Comparison of ENCODE assay signal across 13 cellular contexts in the genomic region with DNA sequence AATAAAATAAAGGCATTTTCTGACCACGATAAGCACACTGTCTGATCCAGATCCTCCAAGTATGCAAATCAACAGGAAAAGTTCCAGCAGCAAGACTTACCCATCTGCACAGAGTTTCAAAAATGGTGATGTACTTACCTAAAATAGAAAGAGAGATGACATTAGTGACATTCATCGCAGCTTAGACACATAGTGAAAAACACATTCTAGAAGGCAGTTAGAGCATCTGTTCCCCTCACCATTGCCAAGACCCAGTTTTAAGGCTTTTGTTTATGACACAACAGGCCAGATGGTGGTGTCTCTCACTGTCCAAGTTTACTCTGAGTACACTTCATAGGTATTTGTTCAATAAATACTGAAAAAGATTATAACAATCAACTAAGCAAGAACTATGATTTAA.
DNase-seq lines count a peak whose midpoint lies in the region; ATAC-seq and TF ChIP-seq lines count a peak whose summit lies in the region.
"Had no signal": no experiment of that assay in that cellular context is flagged by ENCODE, and none has a peak within 500 bp of the region (broad histone marks: within the 10 kb centered on the region; RNA-seq: fewer than 3 reads in every experiment).

No MANE protein-coding gene starts in this region.

- no peak overlapping the region for H3K4me3 ChIP-seq in AG10803 (ENCODE audit: low read length)
- H3K4me3 ChIP-seq in coronary artery, result no peak overlapping the region
- H3K4me3 ChIP-seq: A549, K562 had no signal

- ATAC-seq in GM19043 (IDR thresholded peaks at IDR 0.05; ENCODE audit: low read depth, unreplicated experiment) (peak; percentile 65), HG02981 (IDR thresholded peaks at IDR 0.05; ENCODE audit: unreplicated experiment) (peak; percentile 52), HG02840 (IDR thresholded peaks at IDR 0.05; ENCODE audit: low FRiP score, unreplicated experiment) (no peak), sciatic nerve (no peak)
- ATAC-seq: A549; activated CD8-positive, alpha-beta memory T cell treated with anti-CD3 and anti-CD28 coated beads, Interleukin-2, amount 10 ng/mL, durations not matched to agents 7 days and 5 days; K562 had no signal

- DNase-seq in AG10803 (ENCODE audit: low read depth) (peak; percentile 65), coronary artery (ENCODE audit: low spot score) (no peak), sciatic nerve (ENCODE audit: low spot score) (no peak)
- no peak for DNase-seq in stimulated activated naive CD4-positive, alpha-beta T cell treated with Interleukin-2 at 50 U/mL for 16 hours (lab: John Stamatoyannopoulos, UW)
- DNase-seq: activated CD8-positive, alpha-beta memory T cell treated with anti-CD3 and anti-CD28 coated beads, Interleukin-2, amount 10 ng/mL, durations not matched to agents 7 days and 5 days; cerebellar nuclear complex; SHP77 treated with DMSO at 0.1 percent for 48 hours had no signal

- TF ChIP-seq CTCF in AG10803 (conservative IDR thresholded peaks at IDR 0.05; ENCODE audit: low read length), result no peak; the same call in 1 of the 2 replicates
- peak; percentile 25; the same call in 1 of the 2 replicates for TF ChIP-seq CTCF in VCaP (conservative IDR thresholded peaks at IDR 0.05)
- no peak for TF ChIP-seq CTCF in coronary artery (IDR thresholded peaks at IDR 0.05)

- no peak overlapping the region for H3K27ac ChIP-seq in VCaP
- H3K27ac ChIP-seq in coronary artery, result no peak overlapping the region
- H3K27ac ChIP-seq: A549 had no signal

- intact Hi-C loops in sciatic nerve (cut with DNase I), result no loop called here

Comparison
In these comparisons a context has a peak if more than half of its experiments do, and no peak if none do; other contexts are left out.
1. ATAC-seq: peak in GM19043 (single experiment) and HG02981 (single experiment); none in HG02840 (single experiment) and sciatic nerve (single experiment).